In the genomic region with DNA sequence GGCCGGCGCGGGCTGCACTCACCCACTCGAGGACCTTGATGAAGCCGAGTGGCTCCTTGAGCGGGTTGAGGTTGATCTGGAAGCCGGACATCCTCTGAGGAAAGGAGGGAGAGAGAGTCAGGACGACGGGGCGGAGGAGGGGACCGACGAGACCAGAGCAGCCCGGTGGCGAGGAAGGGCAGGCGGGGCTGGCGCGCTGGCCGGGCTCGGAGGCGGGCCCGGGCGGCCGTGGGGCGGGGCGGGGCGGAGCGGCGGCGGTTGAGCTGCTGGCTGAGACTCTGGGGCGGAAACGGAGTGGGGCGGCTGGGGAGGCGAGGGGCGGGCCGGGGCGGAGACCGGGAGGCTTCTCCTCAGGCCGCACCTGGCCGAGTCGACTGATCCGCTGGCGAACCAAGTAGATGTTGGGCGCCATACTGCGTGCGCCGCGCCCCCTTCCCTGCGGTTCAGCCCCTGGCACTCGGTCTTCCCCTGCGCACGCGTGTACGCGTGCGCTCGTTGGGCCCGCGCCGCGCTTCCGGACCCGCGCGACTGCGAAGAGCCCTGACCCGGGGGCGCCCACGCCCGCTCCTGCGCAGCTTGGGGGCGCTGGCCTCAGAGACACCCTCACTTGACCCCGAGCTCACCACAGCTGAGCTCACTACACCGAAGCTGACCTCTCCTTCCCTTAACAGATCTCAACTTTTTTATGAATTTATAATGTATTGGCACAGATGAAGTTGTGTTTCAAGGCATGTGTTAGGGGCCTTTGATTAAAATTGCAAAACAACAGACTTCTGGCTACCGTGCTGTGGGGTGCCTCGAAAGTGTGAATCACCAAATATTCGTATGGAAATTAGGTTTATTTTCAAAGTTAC, we compare ENCODE assay signal across 1 cellular context.
TF ChIP-seq lines count a peak whose summit lies in the region.

A gene (minus strand): TSS at position 195 of the 854 bp plus-strand sequence. CDS start 104 bp downstream, at position 91.

TF ChIP-seq in SK-N-SH, 30 proteins besides CTCF, POLR2A, EP300 and RAD21 (continued from another document):
- TF ChIP-seq, protein P1, sequence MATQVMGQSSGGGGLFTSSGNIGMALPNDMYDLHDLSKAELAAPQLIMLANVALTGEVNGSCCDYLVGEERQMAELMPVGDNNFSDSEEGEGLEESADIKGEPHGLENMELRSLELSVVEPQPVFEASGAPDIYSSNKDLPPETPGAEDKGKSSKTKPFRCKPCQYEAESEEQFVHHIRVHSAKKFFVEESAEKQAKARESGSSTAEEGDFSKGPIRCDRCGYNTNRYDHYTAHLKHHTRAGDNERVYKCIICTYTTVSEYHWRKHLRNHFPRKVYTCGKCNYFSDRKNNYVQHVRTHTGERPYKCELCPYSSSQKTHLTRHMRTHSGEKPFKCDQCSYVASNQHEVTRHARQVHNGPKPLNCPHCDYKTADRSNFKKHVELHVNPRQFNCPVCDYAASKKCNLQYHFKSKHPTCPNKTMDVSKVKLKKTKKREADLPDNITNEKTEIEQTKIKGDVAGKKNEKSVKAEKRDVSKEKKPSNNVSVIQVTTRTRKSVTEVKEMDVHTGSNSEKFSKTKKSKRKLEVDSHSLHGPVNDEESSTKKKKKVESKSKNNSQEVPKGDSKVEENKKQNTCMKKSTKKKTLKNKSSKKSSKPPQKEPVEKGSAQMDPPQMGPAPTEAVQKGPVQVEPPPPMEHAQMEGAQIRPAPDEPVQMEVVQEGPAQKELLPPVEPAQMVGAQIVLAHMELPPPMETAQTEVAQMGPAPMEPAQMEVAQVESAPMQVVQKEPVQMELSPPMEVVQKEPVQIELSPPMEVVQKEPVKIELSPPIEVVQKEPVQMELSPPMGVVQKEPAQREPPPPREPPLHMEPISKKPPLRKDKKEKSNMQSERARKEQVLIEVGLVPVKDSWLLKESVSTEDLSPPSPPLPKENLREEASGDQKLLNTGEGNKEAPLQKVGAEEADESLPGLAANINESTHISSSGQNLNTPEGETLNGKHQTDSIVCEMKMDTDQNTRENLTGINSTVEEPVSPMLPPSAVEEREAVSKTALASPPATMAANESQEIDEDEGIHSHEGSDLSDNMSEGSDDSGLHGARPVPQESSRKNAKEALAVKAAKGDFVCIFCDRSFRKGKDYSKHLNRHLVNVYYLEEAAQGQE (IDR thresholded peaks at IDR 0.05; ENCODE audit: low read depth, low read length) = no peak
- no peak; the same call in 1 of the 2 replicates for TF ChIP-seq GABPA (IDR thresholded peaks at IDR 0.05; ENCODE audit: low read depth)
- TF ChIP-seq POLR2AphosphoS5 (IDR thresholded peaks at IDR 0.05; ENCODE audit: low read depth, low read length) = peak; percentile 89
- TF ChIP-seq, protein P2, sequence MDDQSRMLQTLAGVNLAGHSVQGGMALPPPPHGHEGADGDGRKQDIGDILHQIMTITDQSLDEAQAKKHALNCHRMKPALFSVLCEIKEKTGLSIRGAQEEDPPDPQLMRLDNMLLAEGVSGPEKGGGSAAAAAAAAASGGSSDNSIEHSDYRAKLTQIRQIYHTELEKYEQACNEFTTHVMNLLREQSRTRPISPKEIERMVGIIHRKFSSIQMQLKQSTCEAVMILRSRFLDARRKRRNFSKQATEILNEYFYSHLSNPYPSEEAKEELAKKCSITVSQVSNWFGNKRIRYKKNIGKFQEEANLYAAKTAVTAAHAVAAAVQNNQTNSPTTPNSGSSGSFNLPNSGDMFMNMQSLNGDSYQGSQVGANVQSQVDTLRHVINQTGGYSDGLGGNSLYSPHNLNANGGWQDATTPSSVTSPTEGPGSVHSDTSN (IDR thresholded peaks at IDR 0.05) = peak; percentile 84
- no peak; the same call in 1 of the 2 replicates for TF ChIP-seq TCF12 (IDR thresholded peaks at IDR 0.05)
- peak; percentile 42 for TF ChIP-seq TAF1 (IDR thresholded peaks at IDR 0.05; ENCODE audit: borderline replicate concordance, low read depth, low read length)
- peak; percentile 89 for TF ChIP-seq NRF1 (IDR thresholded peaks at IDR 0.05; ENCODE audit: low read depth, low read length)
- TF ChIP-seq YY1 (IDR thresholded peaks at IDR 0.05; ENCODE audit: low read depth) = peak; percentile 85
- peak; percentile 42 for TF ChIP-seq CHD2 (IDR thresholded peaks at IDR 0.05; ENCODE audit: low read length, partially characterized antibody)
- no peak for TF ChIP-seq GATA2 (CRISPR knock-in tag; IDR thresholded peaks at IDR 0.05)
- TF ChIP-seq SIN3A (IDR thresholded peaks at IDR 0.05; ENCODE audit: borderline replicate concordance, low read depth, low read length) = peak; percentile 28; the same call in 1 of the 2 replicates
- TF ChIP-seq RFX5 (IDR thresholded peaks at IDR 0.05; ENCODE audit: low read length) = no peak
- no peak for TF ChIP-seq MEF2A (IDR thresholded peaks at IDR 0.05; ENCODE audit: borderline replicate concordance, low read depth)
- 0 out of 2 replicates have a peak, but pooled peaks have one; percentile 28 for TF ChIP-seq FOXM1 (IDR thresholded peaks at IDR 0.05; ENCODE audit: low read depth)
- TF ChIP-seq, protein P3, sequence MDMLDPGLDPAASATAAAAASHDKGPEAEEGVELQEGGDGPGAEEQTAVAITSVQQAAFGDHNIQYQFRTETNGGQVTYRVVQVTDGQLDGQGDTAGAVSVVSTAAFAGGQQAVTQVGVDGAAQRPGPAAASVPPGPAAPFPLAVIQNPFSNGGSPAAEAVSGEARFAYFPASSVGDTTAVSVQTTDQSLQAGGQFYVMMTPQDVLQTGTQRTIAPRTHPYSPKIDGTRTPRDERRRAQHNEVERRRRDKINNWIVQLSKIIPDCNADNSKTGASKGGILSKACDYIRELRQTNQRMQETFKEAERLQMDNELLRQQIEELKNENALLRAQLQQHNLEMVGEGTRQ (IDR thresholded peaks at IDR 0.05; ENCODE audit: borderline replicate concordance, low read depth, low read length) = no peak; the same call in 1 of the 2 replicates
- TF ChIP-seq NFIC (IDR thresholded peaks at IDR 0.05; ENCODE audit: borderline replicate concordance) = 0 out of 2 replicates have a peak, but pooled peaks have one; percentile 26
- TF ChIP-seq FOSL2 (IDR thresholded peaks at IDR 0.05; ENCODE audit: borderline replicate concordance, low read depth) = no peak
- TF ChIP-seq, protein P4, sequence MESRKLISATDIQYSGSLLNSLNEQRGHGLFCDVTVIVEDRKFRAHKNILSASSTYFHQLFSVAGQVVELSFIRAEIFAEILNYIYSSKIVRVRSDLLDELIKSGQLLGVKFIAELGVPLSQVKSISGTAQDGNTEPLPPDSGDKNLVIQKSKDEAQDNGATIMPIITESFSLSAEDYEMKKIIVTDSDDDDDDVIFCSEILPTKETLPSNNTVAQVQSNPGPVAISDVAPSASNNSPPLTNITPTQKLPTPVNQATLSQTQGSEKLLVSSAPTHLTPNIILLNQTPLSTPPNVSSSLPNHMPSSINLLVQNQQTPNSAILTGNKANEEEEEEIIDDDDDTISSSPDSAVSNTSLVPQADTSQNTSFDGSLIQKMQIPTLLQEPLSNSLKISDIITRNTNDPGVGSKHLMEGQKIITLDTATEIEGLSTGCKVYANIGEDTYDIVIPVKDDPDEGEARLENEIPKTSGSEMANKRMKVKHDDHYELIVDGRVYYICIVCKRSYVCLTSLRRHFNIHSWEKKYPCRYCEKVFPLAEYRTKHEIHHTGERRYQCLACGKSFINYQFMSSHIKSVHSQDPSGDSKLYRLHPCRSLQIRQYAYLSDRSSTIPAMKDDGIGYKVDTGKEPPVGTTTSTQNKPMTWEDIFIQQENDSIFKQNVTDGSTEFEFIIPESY (IDR thresholded peaks at IDR 0.05; ENCODE audit: borderline replicate concordance, low read depth) = no peak
- peak; percentile 81 for TF ChIP-seq ELF1 (IDR thresholded peaks at IDR 0.05)
- TF ChIP-seq, protein P5, sequence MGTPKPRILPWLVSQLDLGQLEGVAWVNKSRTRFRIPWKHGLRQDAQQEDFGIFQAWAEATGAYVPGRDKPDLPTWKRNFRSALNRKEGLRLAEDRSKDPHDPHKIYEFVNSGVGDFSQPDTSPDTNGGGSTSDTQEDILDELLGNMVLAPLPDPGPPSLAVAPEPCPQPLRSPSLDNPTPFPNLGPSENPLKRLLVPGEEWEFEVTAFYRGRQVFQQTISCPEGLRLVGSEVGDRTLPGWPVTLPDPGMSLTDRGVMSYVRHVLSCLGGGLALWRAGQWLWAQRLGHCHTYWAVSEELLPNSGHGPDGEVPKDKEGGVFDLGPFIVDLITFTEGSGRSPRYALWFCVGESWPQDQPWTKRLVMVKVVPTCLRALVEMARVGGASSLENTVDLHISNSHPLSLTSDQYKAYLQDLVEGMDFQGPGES (IDR thresholded peaks at IDR 0.05; ENCODE audit: low read depth, low read length) = no peak
- no peak for TF ChIP-seq RCOR1 (IDR thresholded peaks at IDR 0.05; ENCODE audit: low read length)
- no peak for TF ChIP-seq SMC3 (IDR thresholded peaks at IDR 0.05; ENCODE audit: low read depth, low read length)
- no peak for TF ChIP-seq EZH2phosphoT487 (IDR thresholded peaks at IDR 0.05; ENCODE audit: borderline replicate concordance, low read depth)
TF ChIP-seq in SK-N-SH: peak in this region for 13.
